In the genomic region with DNA sequence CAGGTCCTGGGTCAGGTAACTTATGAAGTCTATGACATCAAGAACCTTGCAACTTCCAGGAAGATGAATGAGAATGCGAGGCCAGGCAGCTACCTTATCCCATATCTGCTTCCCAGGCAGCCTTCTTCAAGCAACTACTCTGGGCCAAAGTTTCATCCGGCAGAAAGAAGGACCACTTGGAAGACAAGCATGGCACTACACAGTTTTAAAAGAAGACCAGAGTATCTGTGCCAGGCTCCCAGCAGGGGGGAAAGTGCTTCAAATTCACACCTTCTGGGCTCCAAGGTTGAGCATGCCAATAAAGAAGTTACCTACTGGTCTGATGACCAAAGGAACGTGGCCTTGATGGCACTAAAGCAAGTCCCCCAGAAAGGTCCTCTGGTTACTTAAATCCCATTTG, we compare ENCODE assay signal across 1 cellular context.
TF ChIP-seq lines count a peak whose summit lies in the region.

No MANE protein-coding gene starts in this region.

TF ChIP-seq in GM12878, 131 proteins besides CTCF, POLR2A, EP300 and RAD21:
- TF ChIP-seq ATF2 (IDR thresholded peaks at IDR 0.05; ENCODE audit: low read length), result no peak
- no peak for TF ChIP-seq BMI1 (IDR thresholded peaks at IDR 0.05; ENCODE audit: borderline replicate concordance)
- no peak for TF ChIP-seq SMAD1 (IDR thresholded peaks at IDR 0.05; ENCODE audit: low read depth, partially characterized antibody)
- no peak for TF ChIP-seq USF1 (IDR thresholded peaks at IDR 0.05; ENCODE audit: borderline replicate concordance, extremely low read length, insufficient read depth, low read depth, low read length)
- no peak for TF ChIP-seq BRCA1 (IDR thresholded peaks at IDR 0.05; ENCODE audit: low read depth, low read length)
- no peak for TF ChIP-seq ESRRA (IDR thresholded peaks at IDR 0.05; ENCODE audit: low read length)
- no peak for TF ChIP-seq MEF2B (IDR thresholded peaks at IDR 0.05; ENCODE audit: partially characterized antibody, poor library complexity, severe bottlenecking)
- no peak for TF ChIP-seq POLR2AphosphoS5 (IDR thresholded peaks at IDR 0.05; ENCODE audit: low read length)
- TF ChIP-seq TCF3 (IDR thresholded peaks at IDR 0.05; ENCODE audit: borderline replicate concordance, insufficient read depth, low read depth, low read length), result no peak
- no peak for TF ChIP-seq FOS (IDR thresholded peaks at IDR 0.05; ENCODE audit: borderline replicate concordance, extremely low read depth, insufficient read length)
- TF ChIP-seq, protein P1, sequence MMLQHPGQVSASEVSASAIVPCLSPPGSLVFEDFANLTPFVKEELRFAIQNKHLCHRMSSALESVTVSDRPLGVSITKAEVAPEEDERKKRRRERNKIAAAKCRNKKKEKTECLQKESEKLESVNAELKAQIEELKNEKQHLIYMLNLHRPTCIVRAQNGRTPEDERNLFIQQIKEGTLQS (IDR thresholded peaks at IDR 0.05; ENCODE audit: borderline replicate concordance, extremely low read depth, low read depth, low read length), result no peak
- no peak for TF ChIP-seq WRNIP1 (IDR thresholded peaks at IDR 0.05; ENCODE audit: borderline replicate concordance, low read depth, low read length)
- no peak for TF ChIP-seq YY1 (IDR thresholded peaks at IDR 0.05; ENCODE audit: low read depth, low read length)
